8 cellular contexts compared by ENCODE assay signal in genomic region chr11:130431337-130431773, GRCh38. TPM values are rescaled to one million over a fixed set of nuclear protein-coding genes. Genes with fewer than 3 reads are reported as not detected.
DNase-seq lines count a peak whose midpoint lies in the region; ATAC-seq and TF ChIP-seq lines count a peak whose summit lies in the region.

No MANE protein-coding gene starts in this region.

- H3K27ac ChIP-seq in dorsolateral prefrontal cortex: no peak overlapping the region

- intact Hi-C loops in dorsolateral prefrontal cortex (cut with DNase I): loop anchor here in 1 of 2 donors (10.0 kb wide), 1 partner anchor 463 kb away; no protein-coding TSS in a partner anchor

- TF ChIP-seq CTCF in dorsolateral prefrontal cortex (IDR thresholded peaks at IDR 0.05 in 54 of 56, conservative IDR thresholded peaks at IDR 0.05 in 2 of 56; ENCODE audit: low read depth in 1 of 56, partially characterized antibody in 56 of 56): peak; percentile 28 to 79 (median 71)

- peak; percentile 38 to 60 for DNase-seq in NCI-H446 (lab: John Stamatoyannopoulos, UW)
- DNase-seq in NCI-H446 treated with DMSO at 0.1 percent for 48 hours (lab: John Stamatoyannopoulos, UW): no peak
- peak; percentile 32 for DNase-seq in NCI-H345 treated with DMSO at 0.1 percent for 48 hours (lab: John Stamatoyannopoulos, UW; ENCODE audit: unreplicated experiment)
- DNase-seq in activated CD4-positive, alpha-beta T cell treated with anti-CD3 and anti-CD28 coated beads, Interleukin-2, amount 50 U/mL, for 24 hours (ENCODE audit: low read depth in 1 of 2, low spot score in 1 of 2): peak; percentile 35 to 58
- peak in 9 of 10 donors; percentile 62 to 91 (median 81) for DNase-seq in dorsolateral prefrontal cortex
- peak; percentile 81 for DNase-seq in medulla oblongata (ENCODE audit: extremely low spot score)
- peak; percentile 40 to 50 for DNase-seq in stimulated activated CD8-positive, alpha-beta memory T cell treated with anti-CD3 and anti-CD28 coated beads, Interleukin-15, amount 100 ng/mL, for 48 hours (ENCODE audit: low read depth in 2 of 2)

- H3K4me3 ChIP-seq in dorsolateral prefrontal cortex: peak overlapping the region in 1 of 59 donors; percentile 18

- ATAC-seq in HG02870 (IDR thresholded peaks at IDR 0.05; ENCODE audit: unreplicated experiment): peak; percentile 44

- H3K27me3 ChIP-seq in dorsolateral prefrontal cortex: peaks cover 0 to 14% (median 0%) of the 10 kb centered on the region in 45 donors

RNA-seq across cellular contexts. Expression of gene ADAMTS8, which starts 2.9 kb away (rescaled TPM):
- 10 to 100 TPM in 98 of 120 experiments, 1 to 10 TPM in 22; 6.8 to 26.1 (median 12.6) TPM for total RNA-seq in dorsolateral prefrontal cortex

RNA-seq across cellular contexts. Expression of gene ADAMTS15, which starts 17.1 kb away (rescaled TPM):
- total RNA-seq in dorsolateral prefrontal cortex: 1 to 10 TPM in 27 of 120 experiments, under 1 TPM in 93; 0.21 to 2.5 (median 0.65) TPM
